1 cellular context compared by ENCODE assay signal in the genomic region with DNA sequence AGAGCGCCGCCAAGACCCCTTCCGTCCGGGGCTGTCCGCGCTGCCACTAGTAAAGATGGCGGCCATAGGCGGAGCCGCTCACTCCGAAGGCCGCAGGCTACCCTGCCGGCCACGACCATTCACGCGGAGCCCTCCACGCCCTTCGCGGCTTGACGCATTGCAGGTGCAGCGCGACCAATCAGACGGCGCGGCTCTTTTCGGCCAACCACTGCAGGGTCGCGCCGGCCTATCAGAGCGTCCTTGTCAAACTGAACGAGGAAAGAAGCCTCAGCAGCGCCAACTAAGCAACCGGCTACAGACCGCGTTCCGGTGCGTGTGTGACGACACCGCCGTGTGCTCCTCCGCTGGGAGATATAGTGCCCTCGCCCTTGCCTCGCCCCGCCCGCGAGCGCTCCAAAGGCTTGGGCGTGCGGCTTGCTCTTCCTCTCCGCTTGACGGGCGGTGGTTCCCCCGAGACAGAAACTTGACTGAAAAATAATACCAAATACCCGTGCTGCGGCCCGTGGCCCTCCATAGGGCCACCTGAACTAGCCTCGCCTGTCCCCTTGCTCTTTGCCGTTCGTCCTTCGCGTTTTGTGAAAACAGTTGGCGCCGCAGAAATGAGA.
TF ChIP-seq lines count a peak whose summit lies in the region.

No MANE protein-coding gene starts in this region.

TF ChIP-seq in HEK293, 187 proteins besides CTCF, POLR2A, EP300 and RAD21 (continued from another document and continues in another):
- TF ChIP-seq, protein P1, sequence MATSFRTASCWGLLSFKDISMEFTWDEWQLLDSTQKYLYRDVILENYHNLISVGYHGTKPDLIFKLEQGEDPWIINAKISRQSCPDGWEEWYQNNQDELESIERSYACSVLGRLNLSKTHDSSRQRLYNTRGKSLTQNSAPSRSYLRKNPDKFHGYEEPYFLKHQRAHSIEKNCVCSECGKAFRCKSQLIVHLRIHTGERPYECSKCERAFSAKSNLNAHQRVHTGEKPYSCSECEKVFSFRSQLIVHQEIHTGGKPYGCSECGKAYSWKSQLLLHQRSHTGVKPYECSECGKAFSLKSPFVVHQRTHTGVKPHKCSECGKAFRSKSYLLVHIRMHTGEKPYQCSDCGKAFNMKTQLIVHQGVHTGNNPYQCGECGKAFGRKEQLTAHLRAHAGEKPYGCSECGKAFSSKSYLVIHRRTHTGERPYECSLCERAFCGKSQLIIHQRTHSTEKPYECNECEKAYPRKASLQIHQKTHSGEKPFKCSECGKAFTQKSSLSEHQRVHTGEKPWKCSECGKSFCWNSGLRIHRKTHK (tag by site-specific recombination; IDR thresholded peaks at IDR 0.05), result no peak
- TF ChIP-seq ZNF416 (tag by site-specific recombination; IDR thresholded peaks at IDR 0.05) (no peak), ZNF184 (tag by site-specific recombination; IDR thresholded peaks at IDR 0.05) (no peak), KLF16 (tag by site-specific recombination; IDR thresholded peaks at IDR 0.05) (peak; percentile 100), ZBTB48 (tag by site-specific recombination; IDR thresholded peaks at IDR 0.05) (peak; percentile 52), ZNF76 (tag by site-specific recombination; IDR thresholded peaks at IDR 0.05; ENCODE audit: borderline replicate concordance, low read depth) (peak; percentile 91), ZNF140 (tag by site-specific recombination; IDR thresholded peaks at IDR 0.05) (no peak), SETDB1 (IDR thresholded peaks at IDR 0.05; ENCODE audit: insufficient read length, low read length) (peak; percentile 48), REPIN1 (tag by site-specific recombination; IDR thresholded peaks at IDR 0.05; ENCODE audit: low read depth) (peak; percentile 93; the same call in 1 of the 2 replicates), GLI2 (tag by site-specific recombination; IDR thresholded peaks at IDR 0.05; ENCODE audit: borderline replicate concordance, low read depth) (no peak), ZNF324 (tag by site-specific recombination; IDR thresholded peaks at IDR 0.05) (peak; percentile 99), KLF7 (tag by site-specific recombination; IDR thresholded peaks at IDR 0.05; ENCODE audit: borderline replicate concordance) (peak; percentile 99), ZFP69B (tag by site-specific recombination; IDR thresholded peaks at IDR 0.05) (peak; percentile 87; the same call in 1 of the 2 replicates), IKZF3 (tag by site-specific recombination; IDR thresholded peaks at IDR 0.05) (peak; percentile 67; the same call in 1 of the 2 replicates), YY1 (tag by site-specific recombination; IDR thresholded peaks at IDR 0.05) (peak; percentile 99), ZBTB20 (tag by site-specific recombination; IDR thresholded peaks at IDR 0.05) (peak; percentile 75; the same call in 1 of the 2 replicates), ZNF530 (tag by site-specific recombination; IDR thresholded peaks at IDR 0.05; ENCODE audit: low read depth) (no peak), ZNF777 (tag by site-specific recombination; IDR thresholded peaks at IDR 0.05; ENCODE audit: borderline replicate concordance) (no peak), ZNF132 (tag by site-specific recombination; IDR thresholded peaks at IDR 0.05; ENCODE audit: borderline replicate concordance) (no peak), ZNF571 (tag by site-specific recombination; IDR thresholded peaks at IDR 0.05) (no peak), ZNF596 (tag by site-specific recombination; IDR thresholded peaks at IDR 0.05) (no peak), HOXA7 (CRISPR knock-in tag; IDR thresholded peaks at IDR 0.05; ENCODE audit: borderline replicate concordance) (no peak), PRDM1 (tag by site-specific recombination; IDR thresholded peaks at IDR 0.05) (no peak), ZNF701 (tag by site-specific recombination; IDR thresholded peaks at IDR 0.05) (no peak), ZBTB21 (tag by site-specific recombination; IDR thresholded peaks at IDR 0.05) (peak; percentile 96), ZNF214 (tag by site-specific recombination; IDR thresholded peaks at IDR 0.05; ENCODE audit: borderline replicate concordance) (no peak), ZBTB7A (tag by site-specific recombination; IDR thresholded peaks at IDR 0.05; ENCODE audit: low read depth) (peak; percentile 88), ZNF510 (tag by site-specific recombination; IDR thresholded peaks at IDR 0.05; ENCODE audit: insufficient replicate concordance) (no peak), ZNF776 (tag by site-specific recombination; IDR thresholded peaks at IDR 0.05; ENCODE audit: borderline replicate concordance) (no peak), ZNF292 (tag by site-specific recombination; IDR thresholded peaks at IDR 0.05; ENCODE audit: borderline replicate concordance, low read depth) (no peak), OSR2 (tag by site-specific recombination; IDR thresholded peaks at IDR 0.05) (peak; percentile 73), ZNF335 (tag by site-specific recombination; conservative IDR thresholded peaks at IDR 0.05) (peak; percentile 63), MYNN (tag by site-specific recombination; IDR thresholded peaks at IDR 0.05; ENCODE audit: borderline replicate concordance) (peak; percentile 82), ZFP41 (tag by site-specific recombination; IDR thresholded peaks at IDR 0.05; ENCODE audit: borderline replicate concordance) (no peak), ZNF404 (tag by site-specific recombination; IDR thresholded peaks at IDR 0.05) (no peak), ZNF157 (tag by site-specific recombination; IDR thresholded peaks at IDR 0.05) (no peak), ZNF146 (tag by site-specific recombination; IDR thresholded peaks at IDR 0.05) (peak; percentile 97), ZNF621 (tag by site-specific recombination; IDR thresholded peaks at IDR 0.05) (no peak), ZNF341 (tag by site-specific recombination; IDR thresholded peaks at IDR 0.05; ENCODE audit: low read depth) (peak; percentile 82), WT1 (tag by site-specific recombination; IDR thresholded peaks at IDR 0.05) (peak; percentile 70), ZSCAN30 (tag by site-specific recombination; IDR thresholded peaks at IDR 0.05) (peak; percentile 99), ZNF785 (tag by site-specific recombination; IDR thresholded peaks at IDR 0.05) (peak; percentile 90), ZSCAN23 (tag by site-specific recombination; IDR thresholded peaks at IDR 0.05) (peak; percentile 98)
- TF ChIP-seq, protein P2, sequence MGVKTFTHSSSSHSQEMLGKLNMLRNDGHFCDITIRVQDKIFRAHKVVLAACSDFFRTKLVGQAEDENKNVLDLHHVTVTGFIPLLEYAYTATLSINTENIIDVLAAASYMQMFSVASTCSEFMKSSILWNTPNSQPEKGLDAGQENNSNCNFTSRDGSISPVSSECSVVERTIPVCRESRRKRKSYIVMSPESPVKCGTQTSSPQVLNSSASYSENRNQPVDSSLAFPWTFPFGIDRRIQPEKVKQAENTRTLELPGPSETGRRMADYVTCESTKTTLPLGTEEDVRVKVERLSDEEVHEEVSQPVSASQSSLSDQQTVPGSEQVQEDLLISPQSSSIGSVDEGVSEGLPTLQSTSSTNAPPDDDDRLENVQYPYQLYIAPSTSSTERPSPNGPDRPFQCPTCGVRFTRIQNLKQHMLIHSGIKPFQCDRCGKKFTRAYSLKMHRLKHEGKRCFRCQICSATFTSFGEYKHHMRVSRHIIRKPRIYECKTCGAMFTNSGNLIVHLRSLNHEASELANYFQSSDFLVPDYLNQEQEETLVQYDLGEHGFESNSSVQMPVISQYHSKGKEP (tag by site-specific recombination; IDR thresholded peaks at IDR 0.05), result peak; percentile 91
- TF ChIP-seq, protein P3, sequence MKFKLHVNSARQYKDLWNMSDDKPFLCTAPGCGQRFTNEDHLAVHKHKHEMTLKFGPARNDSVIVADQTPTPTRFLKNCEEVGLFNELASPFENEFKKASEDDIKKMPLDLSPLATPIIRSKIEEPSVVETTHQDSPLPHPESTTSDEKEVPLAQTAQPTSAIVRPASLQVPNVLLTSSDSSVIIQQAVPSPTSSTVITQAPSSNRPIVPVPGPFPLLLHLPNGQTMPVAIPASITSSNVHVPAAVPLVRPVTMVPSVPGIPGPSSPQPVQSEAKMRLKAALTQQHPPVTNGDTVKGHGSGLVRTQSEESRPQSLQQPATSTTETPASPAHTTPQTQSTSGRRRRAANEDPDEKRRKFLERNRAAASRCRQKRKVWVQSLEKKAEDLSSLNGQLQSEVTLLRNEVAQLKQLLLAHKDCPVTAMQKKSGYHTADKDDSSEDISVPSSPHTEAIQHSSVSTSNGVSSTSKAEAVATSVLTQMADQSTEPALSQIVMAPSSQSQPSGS (tag by site-specific recombination; IDR thresholded peaks at IDR 0.05; ENCODE audit: low read depth), result peak; percentile 86
- TF ChIP-seq, protein P4, sequence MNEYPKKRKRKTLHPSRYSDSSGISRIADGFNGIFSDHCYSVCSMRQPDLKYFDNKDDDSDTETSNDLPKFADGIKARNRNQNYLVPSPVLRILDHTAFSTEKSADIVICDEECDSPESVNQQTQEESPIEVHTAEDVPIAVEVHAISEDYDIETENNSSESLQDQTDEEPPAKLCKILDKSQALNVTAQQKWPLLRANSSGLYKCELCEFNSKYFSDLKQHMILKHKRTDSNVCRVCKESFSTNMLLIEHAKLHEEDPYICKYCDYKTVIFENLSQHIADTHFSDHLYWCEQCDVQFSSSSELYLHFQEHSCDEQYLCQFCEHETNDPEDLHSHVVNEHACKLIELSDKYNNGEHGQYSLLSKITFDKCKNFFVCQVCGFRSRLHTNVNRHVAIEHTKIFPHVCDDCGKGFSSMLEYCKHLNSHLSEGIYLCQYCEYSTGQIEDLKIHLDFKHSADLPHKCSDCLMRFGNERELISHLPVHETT (tag by site-specific recombination; IDR thresholded peaks at IDR 0.05), result peak; percentile 99
- TF ChIP-seq, protein P5, sequence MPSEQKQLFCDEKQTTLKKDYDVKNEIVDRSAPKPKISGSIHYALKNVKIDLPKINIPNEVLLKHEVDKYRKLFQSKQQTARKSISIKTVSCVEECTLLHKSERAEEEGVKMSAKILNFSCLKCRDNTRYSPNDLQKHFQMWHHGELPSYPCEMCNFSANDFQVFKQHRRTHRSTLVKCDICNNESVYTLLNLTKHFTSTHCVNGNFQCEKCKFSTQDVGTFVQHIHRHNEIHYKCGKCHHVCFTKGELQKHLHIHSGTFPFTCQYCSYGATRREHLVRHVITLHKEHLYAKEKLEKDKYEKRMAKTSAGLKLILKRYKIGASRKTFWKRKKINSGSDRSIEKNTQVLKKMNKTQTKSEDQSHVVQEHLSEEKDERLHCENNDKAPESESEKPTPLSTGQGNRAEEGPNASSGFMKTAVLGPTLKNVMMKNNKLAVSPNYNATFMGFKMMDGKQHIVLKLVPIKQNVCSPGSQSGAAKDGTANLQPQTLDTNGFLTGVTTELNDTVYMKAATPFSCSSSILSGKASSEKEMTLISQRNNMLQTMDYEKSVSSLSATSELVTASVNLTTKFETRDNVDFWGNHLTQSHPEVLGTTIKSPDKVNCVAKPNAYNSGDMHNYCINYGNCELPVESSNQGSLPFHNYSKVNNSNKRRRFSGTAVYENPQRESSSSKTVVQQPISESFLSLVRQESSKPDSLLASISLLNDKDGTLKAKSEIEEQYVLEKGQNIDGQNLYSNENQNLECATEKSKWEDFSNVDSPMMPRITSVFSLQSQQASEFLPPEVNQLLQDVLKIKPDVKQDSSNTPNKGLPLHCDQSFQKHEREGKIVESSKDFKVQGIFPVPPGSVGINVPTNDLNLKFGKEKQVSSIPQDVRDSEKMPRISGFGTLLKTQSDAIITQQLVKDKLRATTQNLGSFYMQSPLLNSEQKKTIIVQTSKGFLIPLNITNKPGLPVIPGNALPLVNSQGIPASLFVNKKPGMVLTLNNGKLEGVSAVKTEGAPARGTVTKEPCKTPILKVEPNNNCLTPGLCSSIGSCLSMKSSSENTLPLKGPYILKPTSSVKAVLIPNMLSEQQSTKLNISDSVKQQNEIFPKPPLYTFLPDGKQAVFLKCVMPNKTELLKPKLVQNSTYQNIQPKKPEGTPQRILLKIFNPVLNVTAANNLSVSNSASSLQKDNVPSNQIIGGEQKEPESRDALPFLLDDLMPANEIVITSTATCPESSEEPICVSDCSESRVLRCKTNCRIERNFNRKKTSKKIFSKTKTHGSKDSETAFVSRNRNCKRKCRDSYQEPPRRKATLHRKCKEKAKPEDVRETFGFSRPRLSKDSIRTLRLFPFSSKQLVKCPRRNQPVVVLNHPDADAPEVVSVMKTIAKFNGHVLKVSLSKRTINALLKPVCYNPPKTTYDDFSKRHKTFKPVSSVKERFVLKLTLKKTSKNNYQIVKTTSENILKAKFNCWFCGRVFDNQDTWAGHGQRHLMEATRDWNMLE (tag by site-specific recombination; conservative IDR thresholded peaks at IDR 0.05; ENCODE audit: low read depth), result peak; percentile 83
- TF ChIP-seq, protein P6, sequence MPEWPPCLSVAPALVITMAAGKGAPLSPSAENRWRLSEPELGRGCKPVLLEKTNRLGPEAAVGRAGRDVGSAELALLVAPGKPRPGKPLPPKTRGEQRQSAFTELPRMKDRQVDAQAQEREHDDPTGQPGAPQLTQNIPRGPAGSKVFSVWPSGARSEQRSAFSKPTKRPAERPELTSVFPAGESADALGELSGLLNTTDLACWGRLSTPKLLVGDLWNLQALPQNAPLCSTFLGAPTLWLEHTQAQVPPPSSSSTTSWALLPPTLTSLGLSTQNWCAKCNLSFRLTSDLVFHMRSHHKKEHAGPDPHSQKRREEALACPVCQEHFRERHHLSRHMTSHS (tag by site-specific recombination; IDR thresholded peaks at IDR 0.05), result peak; percentile 70
- TF ChIP-seq, protein P7, sequence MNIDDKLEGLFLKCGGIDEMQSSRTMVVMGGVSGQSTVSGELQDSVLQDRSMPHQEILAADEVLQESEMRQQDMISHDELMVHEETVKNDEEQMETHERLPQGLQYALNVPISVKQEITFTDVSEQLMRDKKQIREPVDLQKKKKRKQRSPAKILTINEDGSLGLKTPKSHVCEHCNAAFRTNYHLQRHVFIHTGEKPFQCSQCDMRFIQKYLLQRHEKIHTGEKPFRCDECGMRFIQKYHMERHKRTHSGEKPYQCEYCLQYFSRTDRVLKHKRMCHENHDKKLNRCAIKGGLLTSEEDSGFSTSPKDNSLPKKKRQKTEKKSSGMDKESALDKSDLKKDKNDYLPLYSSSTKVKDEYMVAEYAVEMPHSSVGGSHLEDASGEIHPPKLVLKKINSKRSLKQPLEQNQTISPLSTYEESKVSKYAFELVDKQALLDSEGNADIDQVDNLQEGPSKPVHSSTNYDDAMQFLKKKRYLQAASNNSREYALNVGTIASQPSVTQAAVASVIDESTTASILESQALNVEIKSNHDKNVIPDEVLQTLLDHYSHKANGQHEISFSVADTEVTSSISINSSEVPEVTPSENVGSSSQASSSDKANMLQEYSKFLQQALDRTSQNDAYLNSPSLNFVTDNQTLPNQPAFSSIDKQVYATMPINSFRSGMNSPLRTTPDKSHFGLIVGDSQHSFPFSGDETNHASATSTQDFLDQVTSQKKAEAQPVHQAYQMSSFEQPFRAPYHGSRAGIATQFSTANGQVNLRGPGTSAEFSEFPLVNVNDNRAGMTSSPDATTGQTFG (tag by site-specific recombination; IDR thresholded peaks at IDR 0.05; ENCODE audit: borderline replicate concordance), result peak; percentile 68; the same call in 1 of the 2 replicates
- TF ChIP-seq, protein P8, sequence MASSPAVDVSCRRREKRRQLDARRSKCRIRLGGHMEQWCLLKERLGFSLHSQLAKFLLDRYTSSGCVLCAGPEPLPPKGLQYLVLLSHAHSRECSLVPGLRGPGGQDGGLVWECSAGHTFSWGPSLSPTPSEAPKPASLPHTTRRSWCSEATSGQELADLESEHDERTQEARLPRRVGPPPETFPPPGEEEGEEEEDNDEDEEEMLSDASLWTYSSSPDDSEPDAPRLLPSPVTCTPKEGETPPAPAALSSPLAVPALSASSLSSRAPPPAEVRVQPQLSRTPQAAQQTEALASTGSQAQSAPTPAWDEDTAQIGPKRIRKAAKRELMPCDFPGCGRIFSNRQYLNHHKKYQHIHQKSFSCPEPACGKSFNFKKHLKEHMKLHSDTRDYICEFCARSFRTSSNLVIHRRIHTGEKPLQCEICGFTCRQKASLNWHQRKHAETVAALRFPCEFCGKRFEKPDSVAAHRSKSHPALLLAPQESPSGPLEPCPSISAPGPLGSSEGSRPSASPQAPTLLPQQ (tag by site-specific recombination; IDR thresholded peaks at IDR 0.05), result peak; percentile 90
